In genomic region chr7:117116221-117116620, GRCh38 we compare ENCODE assay signal across 20 cellular contexts.
"Had no signal": no experiment of that assay in that cellular context is flagged by ENCODE, and none has a peak within 500 bp of the region (broad histone marks: within the 10 kb centered on the region; RNA-seq: fewer than 3 reads in every experiment).

No MANE protein-coding gene starts in this region.

- ATAC-seq: left lobe of liver; natural killer cell; psoas muscle; right cardiac atrium; stimulated activated effector memory CD8-positive, alpha-beta T cell treated with anti-CD3 and anti-CD28 coated beads, Interleukin-12 subunit alpha, Interleukin-12 subunit beta, amount 100 ng/mL, for 72 hours; stimulated activated naive CD8-positive, alpha-beta T cell treated with anti-CD3 and anti-CD28 coated beads, Interleukin-15, Interleukin-2, amounts not matched to agents 100 U/mL and 50 U/mL, for 24 hours had no signal

- H3K27ac ChIP-seq: ovary, psoas muscle, sigmoid colon, thoracic aorta, tibial nerve, upper lobe of left lung had no signal

- H3K4me1 Mint-ChIP-seq: natural killer cell had no signal

- H3K36me3 Mint-ChIP-seq: natural killer cell had no signal

- H3K4me3 Mint-ChIP-seq: memory B cell; natural killer cell; stimulated activated effector memory CD8-positive, alpha-beta T cell treated with anti-CD3 and anti-CD28 coated beads, Interleukin-12 subunit alpha, Interleukin-12 subunit beta, amount 100 ng/mL, for 72 hours had no signal

- H3K27ac Mint-ChIP-seq: memory B cell, natural killer cell had no signal

- H3K9me3 ChIP-seq: ovary, psoas muscle, sigmoid colon, thoracic aorta, tibial nerve, upper lobe of left lung had no signal

- H3K9me3 Mint-ChIP-seq: memory B cell; natural killer cell; stimulated activated effector memory CD8-positive, alpha-beta T cell treated with anti-CD3 and anti-CD28 coated beads, Interleukin-12 subunit alpha, Interleukin-12 subunit beta, amount 100 ng/mL, for 72 hours had no signal

- H3K36me3 ChIP-seq: ovary, sigmoid colon, thoracic aorta, tibial nerve, upper lobe of left lung had no signal

- DNase-seq: dorsolateral prefrontal cortex; effector CD4-positive, alpha-beta T cell; kidney; natural killer cell; occipital lobe; ovary; posterior cingulate gyrus; psoas muscle; right cardiac atrium; sigmoid colon; stimulated activated CD4-positive, alpha-beta T cell treated with anti-CD3 and anti-CD28 coated beads, Interleukin-2, amount 100 ng/mL, for 24 hours; stimulated activated CD4-positive, alpha-beta T cell treated with anti-CD3 and anti-CD28 coated beads, Interleukin-4, amount 100 ng/mL, for 24 hours; stimulated activated naive CD8-positive, alpha-beta T cell treated with anti-CD3 and anti-CD28 coated beads, Interleukin-15, Interleukin-2, amounts not matched to agents 100 U/mL and 50 U/mL, for 24 hours; upper lobe of left lung had no signal

- H3K27me3 Mint-ChIP-seq: memory B cell had no signal

- H3K4me3 ChIP-seq: dorsolateral prefrontal cortex, lung, ovary, psoas muscle, sigmoid colon, thoracic aorta, tibial nerve, upper lobe of left lung had no signal

- H3K27me3 ChIP-seq: dorsolateral prefrontal cortex, ovary, sigmoid colon, tibial nerve, upper lobe of left lung had no signal
